In genomic region chr6:44247338-44248302, GRCh38 we compare ENCODE assay signal across 8 cellular contexts.
DNase-seq lines count a peak whose midpoint lies in the region; ATAC-seq and TF ChIP-seq lines count a peak whose summit lies in the region.

No MANE protein-coding gene starts in this region.

- no peak for TF ChIP-seq CTCF in epithelial cell of esophagus (IDR thresholded peaks at IDR 0.05; ENCODE audit: insufficient read depth, low read depth, low read length, missing control alignments)

- peak overlapping the region; percentile 96 to 97 for H3K27ac ChIP-seq in mucosa of rectum (ENCODE audit: low read depth in 2 of 2, low read length in 2 of 2)

- DNase-seq in NK-92 (lab: John Stamatoyannopoulos, UW; ENCODE audit: unreplicated experiment) (peak; percentile 37), epithelial cell of esophagus (ENCODE audit: low read depth) (peak; percentile 50), 8988T (no peak)
- peak; percentile 95 for DNase-seq in activated CD8-positive, alpha-beta memory T cell treated with anti-CD3 and anti-CD28 coated beads, Interleukin-2, amount 50 U/mL, for 48 hours
- peak; percentile 81 to 85 for DNase-seq in stimulated activated CD8-positive, alpha-beta memory T cell treated with anti-CD3 and anti-CD28 coated beads, Interleukin-4, amount 100 ng/mL, for 1 hour (ENCODE audit: low read depth in 2 of 2, low spot score in 1 of 2)

- H3K9ac ChIP-seq in mucosa of rectum (ENCODE audit: low read depth in 1 of 2, low read length in 2 of 2), result peak overlapping the region; percentile 83 to 100

- peak overlapping the region; percentile 100 for H3K4me3 ChIP-seq in epithelial cell of esophagus (ENCODE audit: low read length)
- H3K4me3 ChIP-seq in mucosa of rectum (ENCODE audit: low read length in 2 of 2), result peak overlapping the region; percentile 84 to 100

- H3K27me3 ChIP-seq in mucosa of rectum (ENCODE audit: control insufficient read depth in 2 of 2, insufficient read depth in 2 of 2, low read length in 2 of 2), result no peaks in the 10 kb centered on the region

- H3K36me3 ChIP-seq in mucosa of rectum (ENCODE audit: control insufficient read depth in 2 of 2, insufficient read depth in 2 of 2, low read length in 2 of 2), result peaks cover 35 to 36% of the 10 kb centered on the region in 2 donors

- ATAC-seq in GM18498 (IDR thresholded peaks at IDR 0.05; ENCODE audit: unreplicated experiment) (peak; percentile 39), HG02759 (IDR thresholded peaks at IDR 0.05; ENCODE audit: unreplicated experiment) (peak; percentile 42)

- H3K4me1 ChIP-seq in mucosa of rectum (ENCODE audit: control insufficient read depth in 2 of 2, insufficient read depth in 2 of 2, low read length in 2 of 2), result peaks cover 7 to 15% of the 10 kb centered on the region in 2 donors

- H3K9me3 ChIP-seq in mucosa of rectum (ENCODE audit: control insufficient read depth in 2 of 2, low read length in 2 of 2), result no peaks in the 10 kb centered on the region
